8 cellular contexts compared by ENCODE assay signal in genomic region chr4:125317526-125317880, GRCh38. TPM values are rescaled to one million over a fixed set of nuclear protein-coding genes. Genes with fewer than 3 reads are reported as not detected.
DNase-seq lines count a peak whose midpoint lies in the region; ATAC-seq and TF ChIP-seq lines count a peak whose summit lies in the region.

No MANE protein-coding gene starts in this region.

- peak overlapping the region; percentile 54; the same call in 1 of the 2 replicates for H3K27ac Mint-ChIP-seq in HFFc6

- ATAC-seq in right lobe of liver (no peak), GM18907 (IDR thresholded peaks at IDR 0.05; ENCODE audit: unreplicated experiment) (no peak), HG02938 (IDR thresholded peaks at IDR 0.05; ENCODE audit: unreplicated experiment) (no peak)

- H3K27me3 Mint-ChIP-seq in HFFc6 (ENCODE audit: insufficient read depth) = 0 out of 2 replicates have a peak, but pooled peaks cover 1% of the 10 kb centered on the region

- TF ChIP-seq EP300 in suprapubic skin (IDR thresholded peaks at IDR 0.05) = no peak

- H3K4me3 ChIP-seq in choroid plexus epithelial cell (ENCODE audit: low read depth, low read length) (peak overlapping the region; percentile 94), right lobe of liver (peak overlapping the region; percentile 70 to 76 (median 70)), suprapubic skin (peak overlapping the region; percentile 73)

- H3K4me3 Mint-ChIP-seq in HFFc6 = peak overlapping the region; percentile 93

- WGBS in right lobe of liver (ENCODE audit: insufficient coverage, low coverage, low lambda C conversion rate, missing lambda C conversion rate) = 18% methylated on average over 11 of the region's 23 CpGs
- 9% methylated on average over 14 of the region's 23 CpGs for WGBS in suprapubic skin

- intact Hi-C loops in right lobe of liver (cut with DNase I) = loop anchor here in 1 of 2 donors (10.0 kb wide), 1 partner anchor 427 kb away; no protein-coding TSS in a partner anchor

- DNase-seq in ACHN (peak; percentile 71), HFFc6 (no peak), choroid plexus epithelial cell (ENCODE audit: low read depth) (peak; percentile 62), right lobe of liver (peak in 2 of 3 donors; percentile 28 to 44), suprapubic skin (ENCODE audit: low spot score in 2 of 2) (peak in 1 of 2 donors; percentile 71), GOT3 (lab: John Stamatoyannopoulos, UW) (no peak)

- H3K4me1 Mint-ChIP-seq in HFFc6 (ENCODE audit: low read depth) = peaks cover 71% of the 10 kb centered on the region

- H3K36me3 ChIP-seq in right lobe of liver (no peaks in the 10 kb centered on the region), suprapubic skin (no peaks in the 10 kb centered on the region)

- H3K4me1 ChIP-seq in right lobe of liver = peaks cover 0 to 22% (median under 1%) of the 10 kb centered on the region in 4 donors
- H3K4me1 ChIP-seq in suprapubic skin = peaks cover 39% of the 10 kb centered on the region

- H3K36me3 Mint-ChIP-seq in HFFc6 (ENCODE audit: low read depth) = peaks cover 41% of the 10 kb centered on the region

- H3K27me3 ChIP-seq in right lobe of liver = no peaks in the 10 kb centered on the region
- H3K27me3 ChIP-seq in suprapubic skin = peaks cover 15% of the 10 kb centered on the region

- H3K9me3 Mint-ChIP-seq in HFFc6 = no peaks in the 10 kb centered on the region

- H3K9me3 ChIP-seq in right lobe of liver = no peaks in the 10 kb centered on the region
- H3K9me3 ChIP-seq in suprapubic skin = no peaks in the 10 kb centered on the region

- in situ Hi-C loops in ACHN (cut with HindIII; ENCODE audit: low pct_ligation_motif_present, low pct_unique_long_range_greater_than_20kb, low sequenced_read_pairs) = no loop called here

- TF ChIP-seq CTCF in HFFc6 (IDR thresholded peaks at IDR 0.05) (peak; percentile 60), choroid plexus epithelial cell (conservative IDR thresholded peaks at IDR 0.05; ENCODE audit: low read depth, low read length) (peak; percentile 75), right lobe of liver (IDR thresholded peaks at IDR 0.05) (peak in 2 of 4 donors; percentile 7 to 11), suprapubic skin (IDR thresholded peaks at IDR 0.05) (peak in 1 of 2 donors; percentile 40)

- no peak overlapping the region for H3K27ac ChIP-seq in right lobe of liver
- H3K27ac ChIP-seq in suprapubic skin = peak overlapping the region; percentile 85

- TF ChIP-seq POLR2A in right lobe of liver (IDR thresholded peaks at IDR 0.05) (no peak), suprapubic skin (IDR thresholded peaks at IDR 0.05) (no peak)

RNA-seq across cellular contexts. Expression of gene FAT4, which starts 2.7 kb away (rescaled TPM):
- 10 to 100 TPM; 11.1 to 18.4 (median 12.8) TPM for total RNA-seq in HFFc6 (2021; fragmentation: NEBNext Ultra II Directional; extraction: Animal tissue kit (Norgen Biotek cat#: 25700))
- total RNA-seq in right lobe of liver (1 to 10 TPM; 2.8 to 4.6 (median 3.6) TPM), suprapubic skin (1 to 10 TPM; 2.2 to 5.4 (median 3.7) TPM)

Comparison
In these comparisons a context has a peak if more than half of its experiments do, and no peak if none do; other contexts are left out.
1. DNase-seq: peak in ACHN (single experiment), choroid plexus epithelial cell (single experiment) and right lobe of liver (2 of 3); none in HFFc6 (single experiment) and GOT3 (single experiment).
2. Peak in every context shown above with its lines, with median percentiles within 50 percentile points of each other: H3K4me3 ChIP-seq.